30 cellular contexts compared by ENCODE assay signal in the genomic region with DNA sequence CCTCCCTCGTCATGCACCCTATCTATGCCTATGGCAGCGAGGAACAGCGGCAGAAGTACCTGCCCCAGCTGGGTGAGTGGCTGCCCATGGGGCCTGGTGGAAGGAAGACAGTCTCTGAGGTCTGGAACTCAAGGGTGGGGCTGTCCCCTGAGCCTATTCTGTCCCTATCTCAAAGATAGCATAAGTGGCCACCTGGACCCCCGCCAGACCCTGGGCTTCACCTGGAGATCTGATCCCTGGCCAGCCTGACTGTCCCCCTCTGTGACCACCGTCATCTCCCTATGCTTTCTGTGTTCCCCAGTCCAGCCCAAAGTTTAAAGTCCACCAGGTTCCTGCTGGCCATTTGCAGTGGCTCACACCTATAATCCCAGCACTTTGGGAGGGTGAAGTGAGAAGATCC. TPM values are rescaled to one million over a fixed set of nuclear protein-coding genes. Genes with fewer than 3 reads are reported as not detected.
A peak's percentile ranks its signal among the peaks of the same experiment; 100 is the strongest.
DNase-seq lines count a peak whose midpoint lies in the region; ATAC-seq and TF ChIP-seq lines count a peak whose summit lies in the region.
"Had no signal": no experiment of that assay in that cellular context is flagged by ENCODE, and none has a peak within 500 bp of the region (broad histone marks: within the 10 kb centered on the region; RNA-seq: fewer than 3 reads in every experiment).

No MANE protein-coding gene starts in this region.

- H3K9me3 Mint-ChIP-seq in activated naive CD4-positive, alpha-beta T cell treated with anti-CD3 and anti-CD28 coated beads for 36 hours: no peaks in the 10 kb centered on the region
- no peaks in the 10 kb centered on the region for H3K9me3 Mint-ChIP-seq in activated naive CD4-positive, alpha-beta T cell treated with anti-CD3 and anti-CD28 coated beads, Interleukin-2, amount 50 U/mL, for 72 hours
- H3K9me3 Mint-ChIP-seq in GM23338 (no peaks in the 10 kb centered on the region; the same call in 2 of the 3 replicates), neural progenitor cell (no peaks in the 10 kb centered on the region), osteocyte (ENCODE audit: unreplicated experiment) (no peaks in the 10 kb centered on the region)
- H3K9me3 Mint-ChIP-seq in central memory CD8-positive, alpha-beta T cell: no peaks in the 10 kb centered on the region
- H3K9me3 Mint-ChIP-seq: dendritic cell treated with granulocyte-macrophage colony-stimulating factor and Interleukin-4, amounts not matched to agents 40 ng/mL and 50 ng/mL, for 4 days; HFFc6 had no signal

- H3K27me3 ChIP-seq in GM23338 (ENCODE audit: insufficient read depth) (no peaks in the 10 kb centered on the region), neural progenitor cell (no peaks in the 10 kb centered on the region), Peyer's patch (no peaks in the 10 kb centered on the region)
- H3K27me3 ChIP-seq: esophagus squamous epithelium, gastrocnemius medialis, sigmoid colon, stomach, tibial artery had no signal

- no peak for DNase-seq in activated naive CD4-positive, alpha-beta T cell treated with anti-CD3 and anti-CD28 coated beads for 36 hours
- no peak for DNase-seq in activated naive CD4-positive, alpha-beta T cell treated with anti-CD3 and anti-CD28 coated beads, Interleukin-2, amount 50 U/mL, for 72 hours (ENCODE audit: low spot score in 2 of 2)
- DNase-seq in GM23338 (ENCODE audit: low spot score): no peak
- DNase-seq in central memory CD8-positive, alpha-beta T cell (ENCODE audit: low spot score in 2 of 2): no peak
- DNase-seq in neural progenitor cell (ENCODE audit: low spot score): no peak
- no peak for DNase-seq in osteocyte (ENCODE audit: extremely low spot score, unreplicated experiment)
- DNase-seq in Peyer's patch: no peak
- DNase-seq: activated effector memory CD4-positive, alpha-beta T cell treated with anti-CD3 and anti-CD28 coated beads, Interleukin-2, amount 50 U/mL, for 16 hours; caudate nucleus; DMS 273 treated with DMSO at 0.1 percent for 48 hours; esophagus squamous epithelium; gastrocnemius medialis; HFFc6; hippocampal formation; left ventricle myocardium superior; midbrain; NCI-H2029 treated with DMSO at 0.1 percent for 48 hours; NCI-H226; NCI-H82; sigmoid colon; stimulated activated CD4-positive, alpha-beta T cell treated with anti-CD3 and anti-CD28 coated beads, Interleukin-15, amount 100 ng/mL, for 24 hours; stomach; tibial artery had no signal

- H3K27ac ChIP-seq in GM23338 (ENCODE audit: low read depth) (no peak overlapping the region), neural progenitor cell (no peak overlapping the region), Peyer's patch (no peak overlapping the region)
- H3K27ac ChIP-seq: C4-2B, esophagus squamous epithelium, gastrocnemius medialis, prostate gland, sigmoid colon, stomach, tibial artery had no signal

- peaks cover 11% of the 10 kb centered on the region for H3K36me3 Mint-ChIP-seq in activated naive CD4-positive, alpha-beta T cell treated with anti-CD3 and anti-CD28 coated beads for 36 hours (ENCODE audit: low read depth)
- peaks cover 5 to 9% of the 10 kb centered on the region in 2 donors for H3K36me3 Mint-ChIP-seq in activated naive CD4-positive, alpha-beta T cell treated with anti-CD3 and anti-CD28 coated beads, Interleukin-2, amount 50 U/mL, for 72 hours
- peaks cover 43% of the 10 kb centered on the region for H3K36me3 Mint-ChIP-seq in GM23338 (ENCODE audit: low read depth)
- H3K36me3 Mint-ChIP-seq in central memory CD8-positive, alpha-beta T cell (ENCODE audit: insufficient read depth): peaks cover 22% of the 10 kb centered on the region
- peaks cover 8% of the 10 kb centered on the region for H3K36me3 Mint-ChIP-seq in neural progenitor cell
- peaks cover 11% of the 10 kb centered on the region for H3K36me3 Mint-ChIP-seq in osteocyte (ENCODE audit: unreplicated experiment)

- H3K9me2 ChIP-seq in GM23338 (ENCODE audit: insufficient read depth): no peaks in the 10 kb centered on the region

- H3F3A ChIP-seq in GM23338 (replicated peaks; ENCODE audit: low read depth) (peaks cover 9% of the 10 kb centered on the region), neural progenitor cell (ENCODE audit: low read depth) (peaks cover 4% of the 10 kb centered on the region)

- H3K27ac Mint-ChIP-seq in activated naive CD4-positive, alpha-beta T cell treated with anti-CD3 and anti-CD28 coated beads for 36 hours: no peak overlapping the region
- H3K27ac Mint-ChIP-seq in activated naive CD4-positive, alpha-beta T cell treated with anti-CD3 and anti-CD28 coated beads, Interleukin-2, amount 50 U/mL, for 72 hours: peak overlapping the region in 1 of 2 donors; percentile 55
- H3K27ac Mint-ChIP-seq in GM23338: no peak overlapping the region
- no peak overlapping the region for H3K27ac Mint-ChIP-seq in central memory CD8-positive, alpha-beta T cell (ENCODE audit: low read depth)
- H3K27ac Mint-ChIP-seq in neural progenitor cell: no peak overlapping the region
- no peak overlapping the region for H3K27ac Mint-ChIP-seq in osteocyte (ENCODE audit: unreplicated experiment)
- H3K27ac Mint-ChIP-seq: dendritic cell treated with granulocyte-macrophage colony-stimulating factor and Interleukin-4, amounts not matched to agents 40 ng/mL and 50 ng/mL, for 4 days; HFFc6 had no signal

- no peak overlapping the region for H3K9ac ChIP-seq in neural progenitor cell

- TF ChIP-seq CTCF in GM23338 (conservative IDR thresholded peaks at IDR 0.05; ENCODE audit: low read depth in 2 of 2) (no peak), neural progenitor cell (IDR thresholded peaks at IDR 0.05) (no peak), osteocyte (IDR thresholded peaks at IDR 0.05) (no peak), Peyer's patch (IDR thresholded peaks at IDR 0.05) (no peak)

- peaks cover 15% of the 10 kb centered on the region for H3K79me2 ChIP-seq in GM23338 (replicated peaks; ENCODE audit: insufficient read depth)
- peaks cover 22% of the 10 kb centered on the region for H3K79me2 ChIP-seq in neural progenitor cell (ENCODE audit: low read depth)

- H3K4me1 ChIP-seq in GM23338 (ENCODE audit: insufficient read depth) (0 out of 2 replicates have a peak, but pooled peaks cover 6% of the 10 kb centered on the region), neural progenitor cell (peaks cover 8% of the 10 kb centered on the region), Peyer's patch (peaks cover 0 to 16% (median 12%) of the 10 kb centered on the region in 4 donors)

- peak overlapping the region; percentile 43 for H3K4me3 Mint-ChIP-seq in activated naive CD4-positive, alpha-beta T cell treated with anti-CD3 and anti-CD28 coated beads for 36 hours
- H3K4me3 Mint-ChIP-seq in GM23338: peak overlapping the region; percentile 53
- peak overlapping the region; percentile 35 for H3K4me3 Mint-ChIP-seq in central memory CD8-positive, alpha-beta T cell
- H3K4me3 Mint-ChIP-seq in neural progenitor cell: peak overlapping the region; percentile 98
- no peak overlapping the region for H3K4me3 Mint-ChIP-seq in osteocyte (ENCODE audit: unreplicated experiment)
- H3K4me3 Mint-ChIP-seq: dendritic cell treated with granulocyte-macrophage colony-stimulating factor and Interleukin-4, amounts not matched to agents 40 ng/mL and 50 ng/mL, for 4 days; HFFc6 had no signal

- no peaks in the 10 kb centered on the region for H3K9me3 ChIP-seq in neural progenitor cell (ENCODE audit: low read depth)
- H3K9me3 ChIP-seq in Peyer's patch: no peaks in the 10 kb centered on the region
- H3K9me3 ChIP-seq: esophagus squamous epithelium, gastrocnemius medialis, prostate gland, sigmoid colon, stomach, tibial artery had no signal

- CTCF ChIA-PET in activated naive CD4-positive, alpha-beta T cell treated with anti-CD3 and anti-CD28 coated beads for 36 hours (lab: Charles Lee): interaction anchor here (0.6 kb wide), 1 partner anchor 289 kb away, joined by 4 read pairs; no protein-coding TSS in a partner anchor

- peaks cover 22% of the 10 kb centered on the region for H3K4me1 Mint-ChIP-seq in activated naive CD4-positive, alpha-beta T cell treated with anti-CD3 and anti-CD28 coated beads for 36 hours (ENCODE audit: low read depth)
- peaks cover 3% of the 10 kb centered on the region; the same call in 1 of the 3 replicates for H3K4me1 Mint-ChIP-seq in GM23338
- H3K4me1 Mint-ChIP-seq in central memory CD8-positive, alpha-beta T cell: peaks cover 35% of the 10 kb centered on the region
- peaks cover 16% of the 10 kb centered on the region for H3K4me1 Mint-ChIP-seq in neural progenitor cell
- H3K4me1 Mint-ChIP-seq in osteocyte (ENCODE audit: unreplicated experiment): peaks cover 17% of the 10 kb centered on the region

- H3K4me3 ChIP-seq in GM23338 (no peak overlapping the region), neural progenitor cell (no peak overlapping the region), Peyer's patch (no peak overlapping the region)
- H3K4me3 ChIP-seq: esophagus squamous epithelium, gastrocnemius medialis, prostate gland, sigmoid colon, stomach, tibial artery had no signal

- TF ChIP-seq POLR2A in Peyer's patch (IDR thresholded peaks at IDR 0.05): no peak

- no peak overlapping the region for H2AFZ ChIP-seq in GM23338
- H2AFZ ChIP-seq in neural progenitor cell (replicated peaks): no peak overlapping the region

- H3K36me3 ChIP-seq in GM23338 (ENCODE audit: insufficient read depth): peaks cover 16% of the 10 kb centered on the region
- no peaks in the 10 kb centered on the region for H3K36me3 ChIP-seq in neural progenitor cell
- H3K36me3 ChIP-seq in Peyer's patch: peaks cover 0 to 41% (median 0%) of the 10 kb centered on the region in 3 donors

- intact Hi-C loops in activated naive CD4-positive, alpha-beta T cell treated with anti-CD3 and anti-CD28 coated beads for 36 hours (cut with micrococcal nuclease): no loop called here

- peaks cover 7% of the 10 kb centered on the region for H4K20me1 ChIP-seq in GM23338 (replicated peaks; ENCODE audit: insufficient read depth)
- H4K20me1 ChIP-seq in neural progenitor cell (ENCODE audit: low read depth): peaks cover 12% of the 10 kb centered on the region

- no peak for ATAC-seq in activated naive CD4-positive, alpha-beta T cell treated with anti-CD3 and anti-CD28 coated beads, Interleukin-2, amount 50 U/mL, for 72 hours
- no peak for ATAC-seq in GM23338
- no peak for ATAC-seq in central memory CD8-positive, alpha-beta T cell (replicated peaks; ENCODE audit: extremely low read depth, poor library complexity, severe bottlenecking)
- ATAC-seq in GM18858 (IDR thresholded peaks at IDR 0.05; ENCODE audit: unreplicated experiment): no peak
- ATAC-seq: gastrocnemius medialis, left ventricle myocardium superior, SK-N-SH treated with all-trans-retinoic acid at 6 μM for 48 hours had no signal

- H3K4me2 ChIP-seq in GM23338: no peak overlapping the region
- H3K4me2 ChIP-seq in neural progenitor cell: no peak overlapping the region

- no peaks in the 10 kb centered on the region for H3K27me3 Mint-ChIP-seq in activated naive CD4-positive, alpha-beta T cell treated with anti-CD3 and anti-CD28 coated beads for 36 hours (ENCODE audit: low read depth)
- H3K27me3 Mint-ChIP-seq in GM23338 (ENCODE audit: insufficient read depth, low read depth, poor library complexity) (peaks cover 18% of the 10 kb centered on the region), neural progenitor cell (ENCODE audit: insufficient read depth, low read depth) (peaks cover 10% of the 10 kb centered on the region), osteocyte (ENCODE audit: unreplicated experiment) (no peaks in the 10 kb centered on the region)
- H3K27me3 Mint-ChIP-seq in central memory CD8-positive, alpha-beta T cell: no peaks in the 10 kb centered on the region
- H3K27me3 Mint-ChIP-seq: dendritic cell treated with granulocyte-macrophage colony-stimulating factor and Interleukin-4, amounts not matched to agents 40 ng/mL and 50 ng/mL, for 4 days had no signal

RNA-seq across cellular contexts. Expression of a gene that starts 2.6 kb away (rescaled TPM):
- 10 to 100 TPM; 36.3 to 38.3 TPM for total RNA-seq in activated naive CD4-positive, alpha-beta T cell treated with anti-CD3 and anti-CD28 coated beads for 36 hours
- total RNA-seq in activated naive CD4-positive, alpha-beta T cell treated with anti-CD3 and anti-CD28 coated beads, Interleukin-2, amount 50 U/mL, for 72 hours: 10 to 100 TPM; 41.8 to 48.9 TPM
- 73.3 and 99.8 TPM in 2 replicates for total RNA-seq in GM23338 (2014; rRNA removed; shearing (Covaris generic))
- polyA plus RNA-seq in GM23338 (2016; fragmentation: Nextera tagmentation; extraction: Ambion mirVana): 51.5 and 54.1 TPM in 2 replicates
- total RNA-seq in neural progenitor cell (ENCODE audit: low replicate concordance): 39.5 and 75.0 TPM in 2 replicates
- total RNA-seq in osteocyte: 23.1 and 23.8 TPM in 2 replicates
- total RNA-seq in Peyer's patch: 10 to 100 TPM; 25.2 to 44.4 (median 32.4) TPM

RNA-seq across cellular contexts. Expression of a gene that starts 6.6 kb away (rescaled TPM):
- under 1 TPM; 0.17 to 0.21 TPM for total RNA-seq in activated naive CD4-positive, alpha-beta T cell treated with anti-CD3 and anti-CD28 coated beads for 36 hours
- under 1 TPM; 0.46 to 0.54 TPM for total RNA-seq in activated naive CD4-positive, alpha-beta T cell treated with anti-CD3 and anti-CD28 coated beads, Interleukin-2, amount 50 U/mL, for 72 hours
- total RNA-seq in GM23338 (2014; rRNA removed; shearing (Covaris generic)): 1.1 and 1.4 TPM in 2 replicates
- 0.74 and 0.80 TPM in 2 replicates for polyA plus RNA-seq in GM23338 (2016; fragmentation: Nextera tagmentation; extraction: Ambion mirVana)
- total RNA-seq in neural progenitor cell (ENCODE audit: low replicate concordance) (0.43 and 0.64 TPM in 2 replicates), osteocyte (not detected in 2 replicates), Peyer's patch (not detected)
- total RNA-seq: esophagus squamous epithelium, gastrocnemius medialis, HFFc6, left ventricle myocardium superior, M059J, prostate gland, sigmoid colon had no signal
- polyA plus RNA-seq: AG04450 had no signal

RNA-seq across cellular contexts. Expression of a gene that starts 12.3 kb away (rescaled TPM):
- 10 to 100 TPM; 30.9 to 31.6 TPM for total RNA-seq in activated naive CD4-positive, alpha-beta T cell treated with anti-CD3 and anti-CD28 coated beads for 36 hours
- total RNA-seq in activated naive CD4-positive, alpha-beta T cell treated with anti-CD3 and anti-CD28 coated beads, Interleukin-2, amount 50 U/mL, for 72 hours: 10 to 100 TPM; 26.0 to 31.6 TPM
- total RNA-seq in GM23338 (2014; rRNA removed; shearing (Covaris generic)): 27.3 and 35.0 TPM in 2 replicates
- polyA plus RNA-seq in GM23338 (2016; fragmentation: Nextera tagmentation; extraction: Ambion mirVana): 15.9 and 17.4 TPM in 2 replicates
- total RNA-seq in neural progenitor cell (ENCODE audit: low replicate concordance) (8.7 and 16.5 TPM in 2 replicates), osteocyte (47.3 and 57.0 TPM in 2 replicates), Peyer's patch (10 to 100 TPM in 1 of 4 donors, 1 to 10 TPM in 3; 8.9 to 16.5 (median 9.4) TPM)

RNA-seq across cellular contexts. Expression of a gene that starts 25.5 kb away (rescaled TPM):
- 1 to 10 TPM; 3.4 to 5.4 TPM for total RNA-seq in activated naive CD4-positive, alpha-beta T cell treated with anti-CD3 and anti-CD28 coated beads for 36 hours
- 1 to 10 TPM; 2.2 to 4.8 TPM for total RNA-seq in activated naive CD4-positive, alpha-beta T cell treated with anti-CD3 and anti-CD28 coated beads, Interleukin-2, amount 50 U/mL, for 72 hours
- 0.62 and 0.63 TPM in 2 replicates for total RNA-seq in GM23338 (2014; rRNA removed; shearing (Covaris generic))
- 1.9 and 2.9 TPM in 2 replicates for polyA plus RNA-seq in GM23338 (2016; fragmentation: Nextera tagmentation; extraction: Ambion mirVana)
- total RNA-seq in neural progenitor cell (ENCODE audit: low replicate concordance): 1.8 and 6.4 TPM in 2 replicates
- total RNA-seq in osteocyte: not detected in 2 replicates
- not detected for total RNA-seq in Peyer's patch
- total RNA-seq: gastrocnemius medialis, left ventricle myocardium superior, sigmoid colon, stomach had no signal
- polyA plus RNA-seq: AG04450 had no signal

RNA-seq across cellular contexts. Expression of a gene that starts 39.9 kb away (rescaled TPM):
- 10 to 100 TPM; 77.9 to 82.8 TPM for total RNA-seq in activated naive CD4-positive, alpha-beta T cell treated with anti-CD3 and anti-CD28 coated beads for 36 hours
- 100 to 1,000 TPM in 1 of 2 donors, 10 to 100 TPM in 1; 89.2 to 116 TPM for total RNA-seq in activated naive CD4-positive, alpha-beta T cell treated with anti-CD3 and anti-CD28 coated beads, Interleukin-2, amount 50 U/mL, for 72 hours
- total RNA-seq in GM23338 (2014; rRNA removed; shearing (Covaris generic)): 74.7 and 83.5 TPM in 2 replicates
- polyA plus RNA-seq in GM23338 (2016; fragmentation: Nextera tagmentation; extraction: Ambion mirVana): 86.4 and 86.5 TPM in 2 replicates
- total RNA-seq in neural progenitor cell (ENCODE audit: low replicate concordance) (21.4 and 51.6 TPM in 2 replicates), osteocyte (55.6 and 60.3 TPM in 2 replicates), Peyer's patch (10 to 100 TPM; 35.4 to 54.5 (median 48.3) TPM)
